18 cellular contexts compared by ENCODE assay signal in genomic region chr3:190008432-190008831, GRCh38.
"Had no signal": no experiment of that assay in that cellular context is flagged by ENCODE, and none has a peak within 500 bp of the region (broad histone marks: within the 10 kb centered on the region; RNA-seq: fewer than 3 reads in every experiment).

No MANE protein-coding gene starts in this region.

- ATAC-seq: body of pancreas, esophagus mucosa, pancreas, T-helper 17 cell had no signal

- H3K27ac Mint-ChIP-seq: activated CD4-positive, alpha-beta memory T cell treated with anti-CD3 and anti-CD28 coated beads, Interleukin-2, amount 10 ng/mL, durations not matched to agents 7 days and 5 days; activated naive CD8-positive, alpha-beta T cell; naive B cell; T-helper 17 cell had no signal

- H3K9me3 Mint-ChIP-seq: activated CD4-positive, alpha-beta memory T cell treated with anti-CD3 and anti-CD28 coated beads, Interleukin-2, amount 10 ng/mL, durations not matched to agents 7 days and 5 days; naive B cell had no signal

- H3K4me1 Mint-ChIP-seq: activated CD4-positive, alpha-beta memory T cell treated with anti-CD3 and anti-CD28 coated beads, Interleukin-2, amount 10 ng/mL, durations not matched to agents 7 days and 5 days; naive B cell; T-helper 17 cell had no signal

- DNase-seq: activated CD4-positive, alpha-beta memory T cell treated with anti-CD3 and anti-CD28 coated beads, Interleukin-2, amount 10 ng/mL, durations not matched to agents 7 days and 5 days; activated CD4-positive, alpha-beta T cell treated with anti-CD3 and anti-CD28 coated beads for 4 hours; activated gamma-delta T cell; activated T-cell treated with anti-CD3 and anti-CD28 coated beads, Interleukin-2, amount 50 U/mL, for 48 hours; amniotic stem cell; body of pancreas; central memory CD4-positive, alpha-beta T cell; hypothalamus; naive B cell; pancreas; sigmoid colon; stimulated activated CD4-positive, alpha-beta T cell treated with anti-CD3 and anti-CD28 coated beads, Interleukin-2, amount 100 ng/mL, for 24 hours; T-helper 17 cell; uterus had no signal

- H3K36me3 Mint-ChIP-seq: activated naive CD8-positive, alpha-beta T cell; naive B cell had no signal

- H3K4me3 ChIP-seq: body of pancreas, coronary artery, pancreas, sigmoid colon, tibial nerve, uterus had no signal

- H3K4me1 ChIP-seq: body of pancreas, pancreas, uterus had no signal

- H3K4me3 Mint-ChIP-seq: activated CD4-positive, alpha-beta memory T cell treated with anti-CD3 and anti-CD28 coated beads, Interleukin-2, amount 10 ng/mL, durations not matched to agents 7 days and 5 days; activated naive CD8-positive, alpha-beta T cell; naive B cell; T-helper 17 cell had no signal

- H3K9me3 ChIP-seq: body of pancreas, pancreas, sigmoid colon, tibial nerve, uterus had no signal

- FAIRE-seq: pancreas had no signal

- H3K27ac ChIP-seq: body of pancreas, coronary artery, pancreas, tibial nerve, uterus had no signal

- H3K36me3 ChIP-seq: pancreas, sigmoid colon, tibial nerve, uterus had no signal

- H3K27me3 ChIP-seq: body of pancreas, pancreas, sigmoid colon, tibial nerve, uterus had no signal
